8 cellular contexts compared by ENCODE assay signal in the genomic region with DNA sequence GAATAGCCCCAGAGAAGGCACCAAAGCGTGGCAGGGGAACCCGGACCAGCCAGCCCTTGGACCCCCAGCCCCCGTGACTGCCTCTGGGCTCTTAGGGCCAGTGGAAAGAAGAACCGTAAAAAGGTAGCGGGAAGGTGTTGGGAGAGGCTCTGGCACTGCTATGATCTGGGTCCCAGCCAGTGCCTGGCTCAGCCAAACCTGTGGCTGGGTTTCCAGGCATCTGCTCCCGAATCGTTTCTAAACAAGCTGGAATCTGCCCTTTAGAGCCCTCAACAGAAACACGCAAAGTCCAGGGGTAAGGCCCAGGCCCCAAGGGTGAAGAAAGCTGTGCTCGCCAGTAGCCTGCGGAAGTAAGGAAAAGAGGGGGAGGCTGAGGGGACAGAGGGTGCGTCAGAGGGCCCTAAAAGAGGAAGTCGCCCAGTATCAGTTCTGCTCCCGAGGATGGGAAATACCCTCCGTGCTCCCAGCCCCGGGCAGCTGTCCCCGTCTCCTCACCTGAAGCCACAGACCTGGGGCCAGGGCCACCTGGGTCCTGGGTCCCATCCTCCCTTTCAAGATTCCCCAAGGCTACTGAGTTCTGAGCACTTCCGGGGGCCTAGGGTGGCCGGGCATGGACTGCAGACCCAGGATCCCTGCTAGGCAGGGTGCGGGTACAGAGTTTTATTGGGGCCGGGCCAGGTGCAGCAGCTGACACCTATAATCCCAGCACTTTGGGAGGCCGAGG. TPM values are rescaled to one million over a fixed set of nuclear protein-coding genes. Genes with fewer than 3 reads are reported as not detected.
DNase-seq lines count a peak whose midpoint lies in the region; ATAC-seq, FAIRE-seq and TF ChIP-seq lines count a peak whose summit lies in the region.

No MANE protein-coding gene starts in this region.

- no peaks in the 10 kb centered on the region for H3K27me3 Mint-ChIP-seq in CD8-positive, alpha-beta T cell (ENCODE audit: low read depth)

- no peak overlapping the region for H3K27ac ChIP-seq in CD8-positive, alpha-beta T cell (ENCODE audit: low read depth, low read length)
- H3K27ac ChIP-seq in cingulate gyrus (ENCODE audit: low read depth, low read length) (peak overlapping the region; percentile 77), rectal smooth muscle tissue (ENCODE audit: low read depth, low read length) (peak overlapping the region; percentile 27)

- POLR2A ChIA-PET in CD8-positive, alpha-beta T cell (lab: Charles Lee) = interaction anchor here (27.3 kb wide), 1 partner anchor 16 kb away, joined by 633 read pairs; the partner anchor contains the start of gene IL10RA

- FAIRE-seq in urothelium cell line (lab: Jason Lieb, UNC) = no peak

- H3K36me3 Mint-ChIP-seq in CD8-positive, alpha-beta T cell = no peaks in the 10 kb centered on the region

- DNase-seq in CD8-positive, alpha-beta T cell = no peak
- DNase-seq in urothelium cell line (ENCODE audit: low spot score) = no peak
- no peak for DNase-seq in NCI-H1436 treated with DMSO at 0.1 percent for 48 hours (lab: John Stamatoyannopoulos, UW)
- DNase-seq in NCI-H2081 (lab: John Stamatoyannopoulos, UW) = no peak

- no peak overlapping the region for H3K9ac ChIP-seq in rectal smooth muscle tissue (ENCODE audit: low read length)

- ATAC-seq in CD8-positive, alpha-beta T cell = no peak
- ATAC-seq in GM19438 (IDR thresholded peaks at IDR 0.05; ENCODE audit: low read depth, unreplicated experiment) (peak; percentile 72), HG03442 (IDR thresholded peaks at IDR 0.05; ENCODE audit: unreplicated experiment) (peak; percentile 81)

- no peaks in the 10 kb centered on the region for H3K36me3 ChIP-seq in CD8-positive, alpha-beta T cell (ENCODE audit: insufficient read depth, low read length)
- no peaks in the 10 kb centered on the region for H3K36me3 ChIP-seq in rectal smooth muscle tissue (ENCODE audit: control insufficient read depth, insufficient read depth, low read length)

- peaks cover 98% of the 10 kb centered on the region for H3K4me1 Mint-ChIP-seq in CD8-positive, alpha-beta T cell (ENCODE audit: low read depth)

- no peaks in the 10 kb centered on the region for H3K9me3 ChIP-seq in CD8-positive, alpha-beta T cell (ENCODE audit: low read length)

- no peak overlapping the region for H3K4me3 ChIP-seq in CD8-positive, alpha-beta T cell (ENCODE audit: low read depth, low read length)
- no peak overlapping the region for H3K4me3 ChIP-seq in rectal smooth muscle tissue (ENCODE audit: low read length)

- intact Hi-C loops in CD8-positive, alpha-beta T cell (cut with DNase I, micrococcal nuclease) = no loop called here

- H3K27ac Mint-ChIP-seq in CD8-positive, alpha-beta T cell = peak overlapping the region; percentile 15

- H3K4me3 Mint-ChIP-seq in CD8-positive, alpha-beta T cell = no peak overlapping the region

- peaks cover 100% of the 10 kb centered on the region for H3K4me1 ChIP-seq in CD8-positive, alpha-beta T cell (ENCODE audit: insufficient read depth, low read length)
- no peaks in the 10 kb centered on the region for H3K4me1 ChIP-seq in rectal smooth muscle tissue (ENCODE audit: control insufficient read depth, insufficient read depth, low read length)

- TF ChIP-seq CTCF in CD8-positive, alpha-beta T cell (IDR thresholded peaks at IDR 0.05) = no peak

- no peaks in the 10 kb centered on the region for H3K27me3 ChIP-seq in CD8-positive, alpha-beta T cell (ENCODE audit: insufficient read depth, low read length)
- H3K27me3 ChIP-seq in rectal smooth muscle tissue (ENCODE audit: control insufficient read depth, insufficient read depth, low read length) = no peaks in the 10 kb centered on the region

- CTCF ChIA-PET in CD8-positive, alpha-beta T cell (lab: Charles Lee) = interaction anchor here (1.1 to 3.6 kb wide), 5 partner anchors 34 to 64 kb away, joined by 3 to 14 read pairs (median 5); no protein-coding TSS in a partner anchor

- no peaks in the 10 kb centered on the region for H3K9me3 Mint-ChIP-seq in CD8-positive, alpha-beta T cell

RNA-seq across cellular contexts. Expression of gene IL10RA, which starts 24.7 kb away (rescaled TPM):
- total RNA-seq in CD8-positive, alpha-beta T cell = 100 to 1,000 TPM; 295 to 299 TPM
